In the genomic region with DNA sequence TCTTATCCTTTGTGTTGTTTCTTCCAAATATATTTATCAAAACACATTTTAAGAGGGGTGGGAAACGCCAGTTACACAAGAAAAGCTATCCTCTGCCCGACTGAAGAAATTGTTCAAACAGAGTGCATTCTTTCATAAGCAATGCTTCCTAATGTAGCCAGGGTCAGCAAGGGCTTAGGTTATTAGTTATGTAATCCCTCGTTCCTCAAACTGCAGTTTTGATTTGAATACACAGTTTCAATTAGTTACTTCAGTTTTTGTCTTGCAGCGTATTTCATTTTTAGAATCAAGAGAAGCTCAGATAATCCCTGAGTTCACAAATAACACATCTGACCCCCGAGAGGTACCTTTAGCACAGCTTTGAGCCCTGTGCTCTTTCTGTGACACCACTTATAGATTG, we compare ENCODE assay signal across 11 cellular contexts.
DNase-seq lines count a peak whose midpoint lies in the region; ATAC-seq and TF ChIP-seq lines count a peak whose summit lies in the region.
"Had no signal": no experiment of that assay in that cellular context is flagged by ENCODE, and none has a peak within 500 bp of the region (broad histone marks: within the 10 kb centered on the region; RNA-seq: fewer than 3 reads in every experiment).

No MANE protein-coding gene starts in this region.

- H3K27me3 ChIP-seq in HL-60 (ENCODE audit: insufficient read depth, poor library complexity, severe bottlenecking) (no peaks in the 10 kb centered on the region), neutrophil (no peaks in the 10 kb centered on the region)
- H3K27me3 ChIP-seq: upper lobe of left lung had no signal

- H3K9me3 Mint-ChIP-seq in HFFc6: peaks cover 3% of the 10 kb centered on the region; the same call in 1 of the 2 replicates

- no peaks in the 10 kb centered on the region for H3K36me3 ChIP-seq in neutrophil
- H3K36me3 ChIP-seq: upper lobe of left lung had no signal

- no peak overlapping the region for H3K4me3 Mint-ChIP-seq in HFFc6

- no peak for TF ChIP-seq CTCF in HL-60 (IDR thresholded peaks at IDR 0.05; ENCODE audit: insufficient read depth, low read length)
- TF ChIP-seq CTCF in neutrophil (IDR thresholded peaks at IDR 0.05): no peak
- no peak for TF ChIP-seq CTCF in HFFc6 (IDR thresholded peaks at IDR 0.05)

- H3K27ac ChIP-seq in HL-60 (replicated peaks) (no peak overlapping the region; the same call in 1 of the 2 replicates), neutrophil (peak overlapping the region; percentile 80)
- H3K27ac ChIP-seq: VCaP had no signal

- H3K9me3 ChIP-seq in neutrophil: no peaks in the 10 kb centered on the region
- H3K9me3 ChIP-seq: upper lobe of left lung had no signal

- ATAC-seq in GM18867 (IDR thresholded peaks at IDR 0.05; ENCODE audit: unreplicated experiment): peak; percentile 85
- peak; percentile 72 for ATAC-seq in GM21825 (IDR thresholded peaks at IDR 0.05; ENCODE audit: unreplicated experiment)

- H3K27ac Mint-ChIP-seq in HFFc6: no peak overlapping the region

- H3K4me1 ChIP-seq in neutrophil (ENCODE audit: control insufficient read depth in 1 of 2, insufficient read depth in 1 of 2, low read depth in 1 of 2, low read length in 1 of 2): peaks cover 62 to 63% of the 10 kb centered on the region in 2 experiments

- H3K27me3 Mint-ChIP-seq in HFFc6 (ENCODE audit: insufficient read depth): peaks cover 2% of the 10 kb centered on the region

- no peaks in the 10 kb centered on the region for H3K36me3 Mint-ChIP-seq in HFFc6 (ENCODE audit: low read depth)

- no peaks in the 10 kb centered on the region; the same call in 1 of the 2 replicates for H3K4me1 Mint-ChIP-seq in HFFc6 (ENCODE audit: low read depth)

- DNase-seq in HL-60 (ENCODE audit: low read depth in 1 of 2, low spot score in 1 of 2) (peak; percentile 18 to 61), midbrain (lab: John Stamatoyannopoulos, UW) (no peak), NCI-H128 (lab: John Stamatoyannopoulos, UW; ENCODE audit: unreplicated experiment) (no peak), NCI-H2171 (lab: John Stamatoyannopoulos, UW) (no peak), HFFc6 (no peak)
- DNase-seq: NCI-H187 treated with DMSO at 0.1 percent for 48 hours, upper lobe of left lung had no signal

- no peak overlapping the region for H3K4me3 ChIP-seq in HL-60 (replicated peaks; ENCODE audit: insufficient read depth, low read length)
- peak overlapping the region; percentile 19 to 28 for H3K4me3 ChIP-seq in neutrophil (ENCODE audit: low read depth in 1 of 2, low read length in 1 of 2)
- H3K4me3 ChIP-seq: upper lobe of left lung had no signal

Comparison
In these comparisons a context has a peak if more than half of its experiments do, and no peak if none do; other contexts are left out.
1. DNase-seq: peak in HL-60 (2 of 2); none in midbrain (single experiment), NCI-H128 (single experiment), NCI-H2171 (single experiment) and HFFc6 (single experiment).